2 cellular contexts compared by ENCODE assay signal in genomic region chr12:6952860-6953416, GRCh38.
TF ChIP-seq lines count a peak whose summit lies in the region.

No MANE protein-coding gene starts in this region.

TF ChIP-seq in liver, 16 proteins besides CTCF, POLR2A, EP300 and RAD21:
- TF ChIP-seq ATF3 (IDR thresholded peaks at IDR 0.05) (no peak), YY1 (IDR thresholded peaks at IDR 0.05) (no peak), JUND (IDR thresholded peaks at IDR 0.05) (no peak), SP1 (IDR thresholded peaks at IDR 0.05) (no peak), REST (IDR thresholded peaks at IDR 0.05) (no peak), FOXA1 (IDR thresholded peaks at IDR 0.05) (no peak), ZBTB33 (IDR thresholded peaks at IDR 0.05) (no peak), GABPA (IDR thresholded peaks at IDR 0.05 in 1 of 2, conservative IDR thresholded peaks at IDR 0.05 in 1 of 2) (no peak)

TF ChIP-seq in HepG2, 621 proteins besides CTCF, POLR2A, EP300 and RAD21:
- no peak for TF ChIP-seq ZMAT3 (CRISPR knock-in tag; conservative IDR thresholded peaks at IDR 0.05)
- TF ChIP-seq ZNF75D (CRISPR knock-in tag; IDR thresholded peaks at IDR 0.05; ENCODE audit: borderline replicate concordance), result no peak
- TF ChIP-seq NR0B2 (CRISPR knock-in tag; IDR thresholded peaks at IDR 0.05), result no peak
- no peak for TF ChIP-seq HMG20A (CRISPR knock-in tag; IDR thresholded peaks at IDR 0.05; ENCODE audit: borderline replicate concordance)
- no peak for TF ChIP-seq ETS1 (CRISPR knock-in tag; IDR thresholded peaks at IDR 0.05)
- no peak for TF ChIP-seq ZNF747 (CRISPR knock-in tag; IDR thresholded peaks at IDR 0.05; ENCODE audit: borderline replicate concordance)
- TF ChIP-seq GRHL1 (CRISPR knock-in tag; conservative IDR thresholded peaks at IDR 0.05), result no peak
- no peak for TF ChIP-seq LCORL (IDR thresholded peaks at IDR 0.05)
- TF ChIP-seq LCORL (CRISPR knock-in tag; IDR thresholded peaks at IDR 0.05), result no peak
- TF ChIP-seq PAX8 (CRISPR knock-in tag; IDR thresholded peaks at IDR 0.05; ENCODE audit: borderline replicate concordance), result no peak
- TF ChIP-seq ZNF484 (CRISPR knock-in tag; IDR thresholded peaks at IDR 0.05; ENCODE audit: borderline replicate concordance, low read depth), result no peak
- no peak for TF ChIP-seq ZMYM4 (CRISPR knock-in tag; IDR thresholded peaks at IDR 0.05)
- TF ChIP-seq ZNF773 (CRISPR knock-in tag; IDR thresholded peaks at IDR 0.05; ENCODE audit: borderline replicate concordance), result no peak
- no peak for TF ChIP-seq EHMT2 (IDR thresholded peaks at IDR 0.05; ENCODE audit: borderline replicate concordance, low read depth, low read length)
- no peak for TF ChIP-seq ARHGAP35 (CRISPR knock-in tag; IDR thresholded peaks at IDR 0.05; ENCODE audit: borderline replicate concordance)
TF ChIP-seq in HepG2: peak in this region for 0.
